8 cellular contexts compared by ENCODE assay signal in the genomic region with DNA sequence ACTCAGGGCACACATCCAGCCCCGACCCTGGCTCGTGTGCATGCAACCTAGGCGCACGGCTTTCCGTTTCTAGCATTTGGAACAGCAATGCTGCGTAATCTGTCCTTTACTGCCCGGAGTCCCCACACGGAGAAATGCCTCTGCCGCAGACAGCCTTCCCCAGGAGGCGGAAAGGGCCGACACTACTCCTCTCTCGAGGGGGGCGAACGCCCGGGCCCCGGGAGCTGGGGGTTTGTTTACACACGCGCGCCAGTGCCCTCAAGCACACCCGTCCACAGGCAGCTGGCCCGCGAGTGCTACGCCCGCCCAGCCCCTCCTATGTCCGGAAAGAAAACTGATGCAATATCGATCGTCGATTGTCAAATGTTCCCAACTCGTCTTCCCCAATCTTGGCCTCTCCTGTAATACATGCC. TPM values are rescaled to one million over a fixed set of nuclear protein-coding genes. Genes with fewer than 3 reads are reported as not detected.
DNase-seq lines count a peak whose midpoint lies in the region; ATAC-seq and TF ChIP-seq lines count a peak whose summit lies in the region.

No MANE protein-coding gene starts in this region.

- TF ChIP-seq CTCF in GM06990 (IDR thresholded peaks at IDR 0.05; ENCODE audit: insufficient read depth, low read length, poor library complexity, severe bottlenecking): no peak

- peaks cover 6% of the 10 kb centered on the region for H3K36me3 ChIP-seq in GM06990 (ENCODE audit: control insufficient read depth, insufficient read depth, low read length)

- H3K4me3 ChIP-seq in GM06990 (replicated peaks; ENCODE audit: low read depth, low read length): peak overlapping the region; percentile 96

- ATAC-seq in GM21825 (IDR thresholded peaks at IDR 0.05; ENCODE audit: unreplicated experiment) (peak; percentile 16), left lobe of liver (peak; percentile 47)

- no peak for DNase-seq in GM06990 (ENCODE audit: extremely low read depth, insufficient read length)
- DNase-seq in LoVo (ENCODE audit: low spot score): peak; percentile 43
- peak; percentile 42 for DNase-seq in T-helper 22 cell (ENCODE audit: low read depth)
- DNase-seq in cerebellum (ENCODE audit: low spot score): peak; percentile 54
- DNase-seq in left lobe of liver (ENCODE audit: low spot score): peak; percentile 81
- DNase-seq in stimulated activated CD4-positive, alpha-beta T cell treated with anti-CD3 and anti-CD28 coated beads, Interleukin-4, amount 100 ng/mL, for 48 hours (ENCODE audit: low read depth in 2 of 2): peak; percentile 41 to 53
- no peak for DNase-seq in HPDE6-E6E7 (ENCODE audit: extremely low spot score)

- H3K27me3 ChIP-seq in GM06990 (replicated peaks; ENCODE audit: control insufficient read depth, insufficient read depth, low read length): no peaks in the 10 kb centered on the region

RNA-seq across cellular contexts. Expression of a gene that starts 0.8 kb away (rescaled TPM):
- total RNA-seq in cerebellum (201 TPM), left lobe of liver (82.2 TPM)

Comparison
In these comparisons a context has a peak if more than half of its experiments do, and no peak if none do; other contexts are left out.
1. DNase-seq: peak in LoVo (single experiment), T-helper 22 cell (single experiment), cerebellum (single experiment), left lobe of liver (single experiment) and stimulated activated CD4-positive, alpha-beta T cell treated with anti-CD3 and anti-CD28 coated beads, Interleukin-4, amount 100 ng/mL, for 48 hours (2 of 2); none in GM06990 (single experiment) and HPDE6-E6E7 (single experiment).